In the genomic region with DNA sequence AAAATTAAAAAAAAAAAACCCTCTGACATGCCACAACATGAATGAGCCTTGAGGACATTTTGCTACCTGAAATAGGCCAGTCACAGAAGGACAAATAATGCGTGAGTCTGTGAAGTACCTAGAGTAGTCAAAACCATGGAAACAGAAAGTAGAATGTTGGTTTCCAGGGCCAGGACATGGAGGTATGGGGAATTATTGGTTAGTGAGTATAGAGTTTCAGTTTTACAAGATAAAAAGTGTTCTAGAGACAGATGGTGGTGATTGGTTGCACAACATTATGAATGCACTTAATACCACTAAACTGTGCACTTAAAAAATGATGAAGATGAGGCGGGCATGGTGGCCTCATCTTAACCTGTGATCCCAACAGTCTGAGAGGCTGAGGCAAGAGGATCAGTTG, we compare ENCODE assay signal across 16 cellular contexts. TPM values are rescaled to one million over a fixed set of nuclear protein-coding genes. Genes with fewer than 3 reads are reported as not detected.
DNase-seq lines count a peak whose midpoint lies in the region; ATAC-seq, FAIRE-seq and TF ChIP-seq lines count a peak whose summit lies in the region.
"Had no signal": no experiment of that assay in that cellular context is flagged by ENCODE, and none has a peak within 500 bp of the region (broad histone marks: within the 10 kb centered on the region; RNA-seq: fewer than 3 reads in every experiment).

No MANE protein-coding gene starts in this region.

- H3K36me3 Mint-ChIP-seq in immature natural killer cell: peaks cover 0 to 20% (median 14%) of the 10 kb centered on the region in 3 donors

- peak overlapping the region; percentile 42 to 81 (median 53) for H3K4me3 Mint-ChIP-seq in immature natural killer cell

- H3K4me1 Mint-ChIP-seq in immature natural killer cell: peaks cover 49 to 73% of the 10 kb centered on the region in 2 donors

- peak overlapping the region; percentile 32 to 75 (median 56) for H3K4me2 ChIP-seq in BLaER1 treated with 17β-estradiol and CSF1 and Interleukin-3, amounts not matched to agents 10 nM and 100 nM
- H3K4me2 ChIP-seq in MM.1S (ENCODE audit: low read depth, low read length): no peak overlapping the region

- peaks cover 3 to 11% (median 5%) of the 10 kb centered on the region in 3 donors for H3K27me3 Mint-ChIP-seq in immature natural killer cell (ENCODE audit: low read depth in 3 of 3)

- H3K9me3 ChIP-seq in BLaER1 treated with 17β-estradiol and CSF1 and Interleukin-3, amounts not matched to agents 10 nM and 100 nM (replicated peaks in 1 of 11): peaks cover 34 to 47% (median 43%) of the 10 kb centered on the region in 11 experiments
- no peaks in the 10 kb centered on the region for H3K9me3 ChIP-seq in MM.1S (replicated peaks; ENCODE audit: insufficient read depth, low read length)
- H3K9me3 ChIP-seq: thyroid gland had no signal

- H3K9me2 ChIP-seq in MM.1S (replicated peaks; ENCODE audit: insufficient read depth, low read length): no peaks in the 10 kb centered on the region

- DNase-seq in GM12892 (ENCODE audit: insufficient read length): no peak
- DNase-seq in MM.1S: peak; percentile 38
- DNase-seq in immature natural killer cell: no peak
- no peak for DNase-seq in COLO668 (lab: John Stamatoyannopoulos, UW; ENCODE audit: unreplicated experiment)
- DNase-seq in stimulated activated CD4-positive, alpha-beta T cell treated with anti-CD3 and anti-CD28 coated beads, Interleukin-12 subunit alpha, Interleukin-12 subunit beta, amount 100 ng/mL, for 4 hours: no peak
- DNase-seq: aorta, C1 segment of cervical spinal cord, DMS53, mesenchymal stem cell, NCI-H2107, thyroid gland had no signal

- no peak overlapping the region for H3K9ac ChIP-seq in BLaER1 treated with 17β-estradiol and CSF1 and Interleukin-3, amounts not matched to agents 10 nM and 100 nM
- H3K9ac ChIP-seq in MM.1S (ENCODE audit: low read length): no peak overlapping the region

- ATAC-seq in HG03565 (IDR thresholded peaks at IDR 0.05; ENCODE audit: unreplicated experiment) (no peak), HG02571 (IDR thresholded peaks at IDR 0.05; ENCODE audit: unreplicated experiment) (no peak)

- H3K4me1 ChIP-seq in BLaER1 treated with 17β-estradiol and CSF1 and Interleukin-3, amounts not matched to agents 10 nM and 100 nM: peaks cover 18 to 30% (median 25%) of the 10 kb centered on the region in 10 experiments
- H3K4me1 ChIP-seq in MM.1S (ENCODE audit: low read length): no peaks in the 10 kb centered on the region

- no peaks in the 10 kb centered on the region for H3F3A ChIP-seq in MM.1S (ENCODE audit: insufficient read depth, low read length)

- 0 out of 22 replicates have a peak overlapping the region, but pooled peaks of 1 of the 11 experiments have one; percentile 30 for H3K27ac ChIP-seq in BLaER1 treated with 17β-estradiol and CSF1 and Interleukin-3, amounts not matched to agents 10 nM and 100 nM
- no peak overlapping the region for H3K27ac ChIP-seq in MM.1S (ENCODE audit: low read length)
- H3K27ac ChIP-seq: thyroid gland had no signal

- H3K79me2 ChIP-seq in MM.1S (ENCODE audit: low read length): no peaks in the 10 kb centered on the region

- no peak for TF ChIP-seq POLR2A in GM12892 (IDR thresholded peaks at IDR 0.05; ENCODE audit: low read depth, low read length)

- no peaks in the 10 kb centered on the region for H3K27me3 ChIP-seq in BLaER1 treated with 17β-estradiol and CSF1 and Interleukin-3, amounts not matched to agents 10 nM and 100 nM
- H3K27me3 ChIP-seq in MM.1S (replicated peaks; ENCODE audit: insufficient read depth, low read length): no peaks in the 10 kb centered on the region
- H3K27me3 ChIP-seq: thyroid gland had no signal

- H3K27ac Mint-ChIP-seq in immature natural killer cell: peak overlapping the region; percentile 77 to 87 (median 84)

- no peaks in the 10 kb centered on the region for H4K20me1 ChIP-seq in BLaER1 treated with 17β-estradiol and CSF1 and Interleukin-3, amounts not matched to agents 10 nM and 100 nM
- no peaks in the 10 kb centered on the region for H4K20me1 ChIP-seq in MM.1S (ENCODE audit: insufficient read depth, low read length)

- no peak overlapping the region for H3K4me3 ChIP-seq in BLaER1 treated with 17β-estradiol and CSF1 and Interleukin-3, amounts not matched to agents 10 nM and 100 nM
- H3K4me3 ChIP-seq in MM.1S (ENCODE audit: low read length): no peak overlapping the region
- H3K4me3 ChIP-seq: thyroid gland had no signal

- H2AFZ ChIP-seq in MM.1S (ENCODE audit: low read length): no peak overlapping the region

- no peak for TF ChIP-seq CTCF in MM.1S (IDR thresholded peaks at IDR 0.05; ENCODE audit: low read length)

- H3K9me3 Mint-ChIP-seq in immature natural killer cell: peaks cover 7 to 19% (median 16%) of the 10 kb centered on the region in 6 donors

- FAIRE-seq in GM12892 (lab: Jason Lieb, UNC): peak; percentile 56
- FAIRE-seq: colon, H1 had no signal

- H3K36me3 ChIP-seq in BLaER1 treated with 17β-estradiol and CSF1 and Interleukin-3, amounts not matched to agents 10 nM and 100 nM: peaks cover 0 to 12% (median 0%) of the 10 kb centered on the region in 11 experiments; a peak in 3 of 22 replicates
- H3K36me3 ChIP-seq in MM.1S (replicated peaks; ENCODE audit: insufficient read depth, low read length): no peaks in the 10 kb centered on the region
- H3K36me3 ChIP-seq: thyroid gland had no signal

RNA-seq across cellular contexts. Expression of gene ZFP36L1, which starts 47.6 kb away (rescaled TPM):
- 61.9 TPM for polyA plus RNA-seq in GM12892 (2012; ENCODE audit: missing spikeins)
- 100 to 1,000 TPM in 1 of 3 donors, 10 to 100 TPM in 2; 36.6 to 126 (median 61.8) TPM for polyA plus RNA-seq in immature natural killer cell
